ENCODE assay signal across 18 cellular contexts in genomic region chr3:31541102-31541501, GRCh38. TPM values are rescaled to one million over a fixed set of nuclear protein-coding genes. Genes with fewer than 3 reads are reported as not detected.
DNase-seq lines count a peak whose midpoint lies in the region; ATAC-seq and TF ChIP-seq lines count a peak whose summit lies in the region.
"Had no signal": no experiment of that assay in that cellular context is flagged by ENCODE, and none has a peak within 500 bp of the region (broad histone marks: within the 10 kb centered on the region; RNA-seq: fewer than 3 reads in every experiment).

No MANE protein-coding gene starts in this region.

- intact Hi-C loops in mucosa of descending colon (cut with DNase I, micrococcal nuclease) (no loop called here), aorta (cut with DNase I) (no loop called here)

- no peak overlapping the region for H2AFZ ChIP-seq in Loucy (ENCODE audit: low read length)
- H2AFZ ChIP-seq: neural progenitor cell had no signal

- H3K4me1 ChIP-seq in Loucy (ENCODE audit: insufficient read depth, low read length, poor library complexity, severe bottlenecking) (peaks cover 37% of the 10 kb centered on the region), mucosa of descending colon (ENCODE audit: low read depth) (peaks cover 30% of the 10 kb centered on the region), aorta (ENCODE audit: control insufficient read depth in 1 of 2, insufficient read depth in 2 of 2, low read length in 2 of 2) (peaks cover 2 to 5% of the 10 kb centered on the region in 2 donors)

- peak overlapping the region; percentile 95 for H3K4me2 ChIP-seq in Loucy (ENCODE audit: low read depth, low read length, poor library complexity, severe bottlenecking)
- H3K4me2 ChIP-seq: neural progenitor cell had no signal

- DNase-seq in activated CD4-positive, CD25-positive, alpha-beta regulatory T cell (lab: John Stamatoyannopoulos, UW): no peak
- DNase-seq in activated naive CD8-positive, alpha-beta T cell treated with anti-CD3 and anti-CD28 coated beads for 36 hours: no peak
- no peak for DNase-seq in mucosa of descending colon
- DNase-seq in NCI-H2227 (lab: John Stamatoyannopoulos, UW; ENCODE audit: unreplicated experiment): no peak
- no peak for DNase-seq in aorta
- DNase-seq: activated CD4-positive, alpha-beta T cell treated with anti-CD3 and anti-CD28 coated beads for 48 hours; central memory CD4-positive, alpha-beta T cell; HFFc6; NCI-H187; NCI-H524; right lobe of liver; stimulated activated CD4-positive, alpha-beta T cell treated with anti-CD3 and anti-CD28 coated beads, Interleukin-1b, Interleukin-23, amount 100 ng/mL, for 48 hours had no signal

- WGBS in aorta, 2 donors: 84 to 86% methylated on average over 2 of the region's 2 CpGs

- no peak for TF ChIP-seq CTCF in Loucy (conservative IDR thresholded peaks at IDR 0.05; ENCODE audit: low read length)
- no peak for TF ChIP-seq CTCF in mucosa of descending colon (IDR thresholded peaks at IDR 0.05)

- H3K27ac Mint-ChIP-seq in activated naive CD8-positive, alpha-beta T cell treated with anti-CD3 and anti-CD28 coated beads for 36 hours: peak overlapping the region; percentile 56
- H3K27ac Mint-ChIP-seq: HFFc6, neural progenitor cell had no signal

- H3K9ac ChIP-seq in Loucy (ENCODE audit: low read depth, low read length, poor library complexity, severe bottlenecking): peak overlapping the region; percentile 99
- H3K9ac ChIP-seq: neural progenitor cell had no signal

- peaks cover 98% of the 10 kb centered on the region for H4K20me1 ChIP-seq in Loucy (ENCODE audit: insufficient read depth, low read length, poor library complexity, severe bottlenecking)

- ATAC-seq in activated CD4-positive, CD25-positive, alpha-beta regulatory T cell treated with anti-CD3 and anti-CD28 coated beads, Interleukin-2, amount 50 U/mL, for 24 hours: peak; percentile 96 to 97
- ATAC-seq in mucosa of descending colon: peak; percentile 70
- ATAC-seq in aorta (ENCODE audit: low FRiP score): no peak
- ATAC-seq in HG03135 (IDR thresholded peaks at IDR 0.05; ENCODE audit: unreplicated experiment): no peak
- ATAC-seq: Panc1 had no signal

- peak overlapping the region; percentile 88 for H3K4me3 ChIP-seq in Loucy (ENCODE audit: low read length, poor library complexity, severe bottlenecking)
- H3K4me3 ChIP-seq in mucosa of descending colon: no peak overlapping the region
- H3K4me3 ChIP-seq in aorta (ENCODE audit: low read length in 2 of 2): no peak overlapping the region
- H3K4me3 ChIP-seq: neural progenitor cell, right lobe of liver, thoracic aorta had no signal

- H3K9me2 ChIP-seq in Loucy (replicated peaks; ENCODE audit: low read depth, low read length): no peaks in the 10 kb centered on the region

- H3K9me3 Mint-ChIP-seq in activated naive CD8-positive, alpha-beta T cell treated with anti-CD3 and anti-CD28 coated beads for 36 hours: peaks cover 2% of the 10 kb centered on the region
- H3K9me3 Mint-ChIP-seq: HFFc6 had no signal

- peaks cover 100% of the 10 kb centered on the region for H3K79me2 ChIP-seq in Loucy (ENCODE audit: insufficient read depth, low read length)

- peaks cover 78% of the 10 kb centered on the region for H3K4me1 Mint-ChIP-seq in activated naive CD8-positive, alpha-beta T cell treated with anti-CD3 and anti-CD28 coated beads for 36 hours
- H3K4me1 Mint-ChIP-seq: neural progenitor cell had no signal

- H3K36me3 ChIP-seq in Loucy (ENCODE audit: insufficient read depth, low read length) (peaks cover 99% of the 10 kb centered on the region), mucosa of descending colon (ENCODE audit: low read depth) (no peaks in the 10 kb centered on the region), aorta (ENCODE audit: control insufficient read depth in 1 of 2, insufficient read depth in 2 of 2, low read length in 1 of 2) (no peaks in the 10 kb centered on the region)
- H3K36me3 ChIP-seq: neural progenitor cell, right lobe of liver, thoracic aorta had no signal

- H3K27me3 Mint-ChIP-seq in activated naive CD8-positive, alpha-beta T cell treated with anti-CD3 and anti-CD28 coated beads for 36 hours: no peaks in the 10 kb centered on the region

- H3K27ac ChIP-seq in aorta (ENCODE audit: low read depth in 1 of 2, low read length in 2 of 2): no peak overlapping the region
- H3K27ac ChIP-seq: neural progenitor cell, right lobe of liver, thoracic aorta had no signal

- H3F3A ChIP-seq in Loucy (ENCODE audit: low read depth): peaks cover 34% of the 10 kb centered on the region

- no peak overlapping the region for H3K4me3 Mint-ChIP-seq in activated naive CD8-positive, alpha-beta T cell treated with anti-CD3 and anti-CD28 coated beads for 36 hours
- H3K4me3 Mint-ChIP-seq: HFFc6, neural progenitor cell had no signal

- H3K27me3 ChIP-seq in Loucy (ENCODE audit: insufficient read depth, low read length, poor library complexity, severe bottlenecking) (peaks cover 64% of the 10 kb centered on the region), aorta (ENCODE audit: control insufficient read depth in 1 of 2, insufficient read depth in 2 of 2, low read length in 1 of 2) (no peaks in the 10 kb centered on the region)
- H3K27me3 ChIP-seq: neural progenitor cell, right lobe of liver had no signal

- H3K36me3 Mint-ChIP-seq in activated naive CD8-positive, alpha-beta T cell treated with anti-CD3 and anti-CD28 coated beads for 36 hours: peaks cover 55% of the 10 kb centered on the region

- H3K9me3 ChIP-seq in Loucy (ENCODE audit: insufficient read depth, low read depth, low read length): no peaks in the 10 kb centered on the region
- no peaks in the 10 kb centered on the region for H3K9me3 ChIP-seq in mucosa of descending colon
- no peaks in the 10 kb centered on the region for H3K9me3 ChIP-seq in aorta (ENCODE audit: control insufficient read depth, low read length)
- H3K9me3 ChIP-seq: right lobe of liver, thoracic aorta had no signal

RNA-seq across cellular contexts. Expression of gene STT3B, which starts 8.4 kb away (rescaled TPM):
- total RNA-seq in activated naive CD8-positive, alpha-beta T cell treated with anti-CD3 and anti-CD28 coated beads for 36 hours: 100 to 1,000 TPM; 113 to 115 TPM
- total RNA-seq in mucosa of descending colon (100 to 1,000 TPM in 1 of 3 donors, 10 to 100 TPM in 2; 86.0 to 118 (median 94.3) TPM), aorta (10 to 100 TPM; 91.7 to 92.3 TPM)
- 10 to 100 TPM; 40.9 to 60.6 TPM for polyA plus RNA-seq in aorta

Comparison
In these comparisons a context has a peak if more than half of its experiments do, and no peak if none do; other contexts are left out.
1. ATAC-seq: peak in activated CD4-positive, CD25-positive, alpha-beta regulatory T cell treated with anti-CD3 and anti-CD28 coated beads, Interleukin-2, amount 50 U/mL, for 24 hours (2 of 2) and mucosa of descending colon (single experiment); none in aorta (single experiment) and HG03135 (single experiment).